Comparison of ENCODE assay signal across 15 cellular contexts in the genomic region with DNA sequence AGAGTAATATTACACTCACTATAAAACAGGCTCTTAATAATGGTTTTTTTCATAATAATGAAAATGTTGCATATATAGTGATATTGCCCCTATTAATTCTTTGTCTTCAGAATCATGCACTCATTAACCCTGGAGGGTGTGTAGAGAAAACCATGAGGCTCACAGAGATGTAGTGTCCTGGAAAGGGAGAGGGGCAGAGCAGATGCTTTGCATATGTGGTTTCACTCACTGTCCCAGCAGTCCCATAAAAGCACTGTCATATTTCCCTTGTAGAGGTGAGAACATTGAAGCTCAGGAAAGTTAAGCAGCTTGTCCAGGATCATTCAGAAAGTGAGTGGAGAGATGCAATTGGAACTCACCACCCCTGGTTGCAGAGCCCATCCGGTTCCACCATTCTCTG.
DNase-seq lines count a peak whose midpoint lies in the region; ATAC-seq and TF ChIP-seq lines count a peak whose summit lies in the region.
"Had no signal": no experiment of that assay in that cellular context is flagged by ENCODE, and none has a peak within 500 bp of the region (broad histone marks: within the 10 kb centered on the region; RNA-seq: fewer than 3 reads in every experiment).

No MANE protein-coding gene starts in this region.

- H3K27me3 ChIP-seq in subcutaneous abdominal adipose tissue (ENCODE audit: control insufficient read depth in 5 of 5, insufficient read depth in 4 of 5, low read length in 5 of 5) (no peaks in the 10 kb centered on the region), breast epithelium (no peaks in the 10 kb centered on the region), A673 (replicated peaks; ENCODE audit: insufficient read depth, low read depth, low read length, poor library complexity) (no peaks in the 10 kb centered on the region)

- ATAC-seq in GM19023 (IDR thresholded peaks at IDR 0.05; ENCODE audit: unreplicated experiment) (peak; percentile 79), GM21825 (IDR thresholded peaks at IDR 0.05; ENCODE audit: unreplicated experiment) (peak; percentile 72), HG03432 (IDR thresholded peaks at IDR 0.05; ENCODE audit: unreplicated experiment) (peak; percentile 80)
- ATAC-seq: activated naive CD8-positive, alpha-beta T cell treated with anti-CD3 and anti-CD28 coated beads, Interleukin-2, amount 50 U/mL, for 24 hours; CD8-positive, alpha-beta T cell; GM23338; stimulated activated naive CD8-positive, alpha-beta T cell treated with anti-CD3 and anti-CD28 coated beads, Interleukin-15, amount 100 ng/mL, for 72 hours had no signal

- H3K36me3 ChIP-seq in subcutaneous abdominal adipose tissue (ENCODE audit: control insufficient read depth in 5 of 5, insufficient read depth in 5 of 5, low read length in 5 of 5), result peaks cover 42 to 58% (median 49%) of the 10 kb centered on the region in 5 donors
- no peaks in the 10 kb centered on the region for H3K36me3 ChIP-seq in breast epithelium
- peaks cover 85% of the 10 kb centered on the region for H3K36me3 ChIP-seq in A673 (ENCODE audit: insufficient read depth, low read length, poor library complexity, severe bottlenecking)

- no peaks in the 10 kb centered on the region for H3K9me3 ChIP-seq in subcutaneous abdominal adipose tissue (ENCODE audit: control insufficient read depth in 5 of 5, low read length in 5 of 5)
- H3K9me3 ChIP-seq in breast epithelium, result no peaks in the 10 kb centered on the region
- no peaks in the 10 kb centered on the region for H3K9me3 ChIP-seq in A673 (ENCODE audit: low read depth, low read length, poor library complexity, severe bottlenecking)

- TF ChIP-seq CTCF in breast epithelium (IDR thresholded peaks at IDR 0.05) (no peak), A673 (conservative IDR thresholded peaks at IDR 0.05; ENCODE audit: low read depth, low read length) (no peak)

- no peak overlapping the region for H3K9ac ChIP-seq in subcutaneous abdominal adipose tissue (ENCODE audit: low read length in 5 of 5)

- CTCF ChIA-PET in A673 (lab: Charles Lee), result interaction anchor here (1.3 kb wide), 1 partner anchor 25 kb away, joined by 3 read pairs; no protein-coding TSS in a partner anchor

- H3K27ac ChIP-seq in subcutaneous abdominal adipose tissue (ENCODE audit: low read depth, low read length), result peak overlapping the region; percentile 88
- H3K27ac ChIP-seq in breast epithelium, result no peak overlapping the region
- no peak overlapping the region for H3K27ac ChIP-seq in A673 (ENCODE audit: low read depth, low read length, poor library complexity, severe bottlenecking)

- intact Hi-C loops in breast epithelium (cut with DNase I; ENCODE audit: low total_unique reads) (no loop called here), A673 (cut with micrococcal nuclease; ENCODE audit: unreplicated experiment) (no loop called here)

- DNase-seq in NCI-H774 (lab: John Stamatoyannopoulos, UW) (no peak), breast epithelium (ENCODE audit: low spot score in 2 of 2) (no peak), A673 (ENCODE audit: low spot score) (no peak)
- DNase-seq: activated CD8-positive, alpha-beta memory T cell treated with anti-CD3 and anti-CD28 coated beads, Interleukin-2, amount 50 U/mL, for 48 hours; activated naive CD8-positive, alpha-beta T cell treated with anti-CD3 and anti-CD28 coated beads, Interleukin-2, amount 50 U/mL, for 24 hours; CD8-positive, alpha-beta T cell; NCI-H1417; Right ventricle myocardium superior; stimulated activated naive CD8-positive, alpha-beta T cell treated with anti-CD3 and anti-CD28 coated beads, Interleukin-15, amount 100 ng/mL, for 72 hours had no signal

- POLR2A ChIA-PET in A673 (lab: Charles Lee; ENCODE audit: low non-redundant PET), result no interaction called here

- H3K4me1 ChIP-seq in subcutaneous abdominal adipose tissue (ENCODE audit: control insufficient read depth in 5 of 5, insufficient read depth in 5 of 5, low read length in 5 of 5) (peaks cover 0 to 42% (median 41%) of the 10 kb centered on the region in 5 donors), breast epithelium (no peaks in the 10 kb centered on the region), A673 (ENCODE audit: insufficient read depth, low read length, poor library complexity, severe bottlenecking) (peaks cover 69% of the 10 kb centered on the region)

- no TSS peak for BruUV-seq in A673 (replicated peaks; lab: Mats Ljungman, UMichigan)

- no peak overlapping the region for H3K4me3 ChIP-seq in subcutaneous abdominal adipose tissue (ENCODE audit: low read depth in 1 of 5, low read length in 5 of 5)
- H3K4me3 ChIP-seq in breast epithelium, result no peak overlapping the region
- H3K4me3 ChIP-seq in A673 (ENCODE audit: low read depth, low read length, poor library complexity, severe bottlenecking), result no peak overlapping the region
- H3K4me3 ChIP-seq: coronary artery, GM23338 had no signal

- no peak for TF ChIP-seq POLR2A in breast epithelium (IDR thresholded peaks at IDR 0.05)
